Comparison of ENCODE assay signal across 16 cellular contexts in the genomic region with DNA sequence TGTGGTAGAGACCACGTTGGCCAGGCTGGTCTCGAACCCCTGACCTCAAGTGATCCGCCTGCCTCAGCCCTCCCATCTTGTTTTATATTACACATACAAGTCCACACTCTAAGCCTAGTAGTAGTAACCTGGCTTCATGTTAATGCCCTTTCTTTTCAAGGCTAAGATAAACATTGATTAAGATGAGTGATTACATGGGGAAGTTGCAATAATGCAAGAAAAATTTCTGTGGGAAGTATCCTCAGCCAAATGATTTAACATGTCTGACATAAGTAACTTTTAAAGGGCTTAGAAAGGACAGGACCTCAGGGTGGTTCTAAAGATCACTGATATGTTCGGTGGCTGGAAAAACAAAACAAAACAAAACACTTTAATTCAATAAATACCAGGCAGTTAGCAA.
DNase-seq lines count a peak whose midpoint lies in the region; ATAC-seq and TF ChIP-seq lines count a peak whose summit lies in the region.
"Had no signal": no experiment of that assay in that cellular context is flagged by ENCODE, and none has a peak within 500 bp of the region (broad histone marks: within the 10 kb centered on the region; RNA-seq: fewer than 3 reads in every experiment).

No MANE protein-coding gene starts in this region.

- in situ Hi-C loops in IMR-90 (cut with MboI; ENCODE audit: low sequenced_read_pairs) (no loop called here), astrocyte of the cerebellum (cut with HindIII; ENCODE audit: low sequenced_read_pairs) (no loop called here)

- CTCF ChIA-PET in IMR-90 (lab: Yijun Ruan, JAX): interaction anchor here (0.6 kb wide), 1 partner anchor 41 kb away, joined by 4 read pairs; no protein-coding TSS in a partner anchor
- CTCF ChIA-PET in activated CD8-positive, alpha-beta T cell treated with anti-CD3 and anti-CD28 coated beads, Interleukin-2, amount 10 ng/mL, durations not matched to agents 7 days and 5 days (lab: Charles Lee): no interaction called here

- H3K18ac ChIP-seq in IMR-90 (ENCODE audit: low read depth, low read length): no peak overlapping the region

- no peak overlapping the region for H3K56ac ChIP-seq in IMR-90 (ENCODE audit: extremely low read depth, insufficient read depth, low read length)

- no peak overlapping the region for H3K4me3 Mint-ChIP-seq in activated CD8-positive, alpha-beta T cell treated with anti-CD3 and anti-CD28 coated beads, Interleukin-2, amount 10 ng/mL, durations not matched to agents 7 days and 5 days
- H3K4me3 Mint-ChIP-seq: CD4-positive, CD25-positive, alpha-beta regulatory T cell had no signal

- POLR2A ChIA-PET in IMR-90 (lab: Charles Lee; ENCODE audit: unreplicated experiment): no interaction called here
- POLR2A ChIA-PET in activated CD8-positive, alpha-beta T cell treated with anti-CD3 and anti-CD28 coated beads, Interleukin-2, amount 10 ng/mL, durations not matched to agents 7 days and 5 days (lab: Charles Lee): no interaction called here

- TF ChIP-seq POLR2A in IMR-90 (IDR thresholded peaks at IDR 0.05; ENCODE audit: low read depth, low read length) (no peak), esophagus muscularis mucosa (IDR thresholded peaks at IDR 0.05; ENCODE audit: low read depth) (no peak)

- no peaks in the 10 kb centered on the region for H3K9me3 Mint-ChIP-seq in activated CD8-positive, alpha-beta T cell treated with anti-CD3 and anti-CD28 coated beads, Interleukin-2, amount 10 ng/mL, durations not matched to agents 7 days and 5 days (ENCODE audit: insufficient read depth)
- H3K9me3 Mint-ChIP-seq: CD4-positive, CD25-positive, alpha-beta regulatory T cell had no signal

- no peak; the same call in 1 of the 2 replicates for ATAC-seq in IMR-90 (ENCODE audit: low read depth)
- no peak for ATAC-seq in activated CD8-positive, alpha-beta T cell treated with anti-CD3 and anti-CD28 coated beads, Interleukin-2, amount 10 ng/mL, durations not matched to agents 7 days and 5 days

- H4K20me1 ChIP-seq in IMR-90 (ENCODE audit: insufficient read depth, low read length): no peaks in the 10 kb centered on the region

- intact Hi-C loops in IMR-90 (cut with micrococcal nuclease) (no loop called here), esophagus muscularis mucosa (cut with DNase I) (no loop called here)

- no peak overlapping the region for H2AFZ ChIP-seq in IMR-90 (replicated peaks; ENCODE audit: low read length, poor library complexity)

- no peak overlapping the region for H2AK5ac ChIP-seq in IMR-90 (ENCODE audit: low read depth, low read length)

- TF ChIP-seq EP300 in esophagus muscularis mucosa (IDR thresholded peaks at IDR 0.05): no peak

- H3K4me1 ChIP-seq in IMR-90 (ENCODE audit: control insufficient read depth, insufficient read depth, low read length) (no peaks in the 10 kb centered on the region), esophagus muscularis mucosa (no peaks in the 10 kb centered on the region)

- no peak overlapping the region for H2AK9ac ChIP-seq in IMR-90 (replicated peaks; ENCODE audit: low read depth, low read length, poor library complexity)

- H2BK120ac ChIP-seq in IMR-90 (ENCODE audit: low read depth, low read length): no peak overlapping the region

- dilution Hi-C loops in IMR-90 (cut with HindIII; ENCODE audit: low sequenced_read_pairs, unreplicated experiment): no loop called here

- H3K27ac ChIP-seq in IMR-90 (ENCODE audit: insufficient read depth, low read length) (no peak overlapping the region), esophagus muscularis mucosa (replicated peaks in 1 of 4) (no peak overlapping the region)
- H3K27ac ChIP-seq: SJSA1 had no signal

- H3K9me3 ChIP-seq in IMR-90 (ENCODE audit: control insufficient read depth, insufficient read depth, low read length) (no peaks in the 10 kb centered on the region), esophagus muscularis mucosa (no peaks in the 10 kb centered on the region)
- H3K9me3 ChIP-seq: SJSA1 had no signal

- no peak for TF ChIP-seq RAD21 in IMR-90 (IDR thresholded peaks at IDR 0.05; ENCODE audit: low read length)

- no peak overlapping the region for H3K14ac ChIP-seq in IMR-90 (replicated peaks; ENCODE audit: low read depth, low read length)

- no peaks in the 10 kb centered on the region for H3K36me3 ChIP-seq in IMR-90 (ENCODE audit: control insufficient read depth, insufficient read depth, low read length)
- H3K36me3 ChIP-seq in esophagus muscularis mucosa: peaks cover 0 to 5% (median 2%) of the 10 kb centered on the region in 4 donors
- H3K36me3 ChIP-seq: SJSA1 had no signal

- no peak overlapping the region for H3K4me3 ChIP-seq in IMR-90 (ENCODE audit: insufficient read depth, low read depth, low read length)
- H3K4me3 ChIP-seq in astrocyte of the cerebellum (ENCODE audit: low read depth, low read length): no peak overlapping the region
- no peak overlapping the region for H3K4me3 ChIP-seq in fibroblast of villous mesenchyme (ENCODE audit: low read depth, low read length)
- no peak overlapping the region for H3K4me3 ChIP-seq in esophagus muscularis mucosa
- H3K4me3 ChIP-seq: SJSA1 had no signal

- peak; percentile 46 for DNase-seq in EH (ENCODE audit: low read depth)
- peak; percentile 59 for DNase-seq in IMR-90
- peak; percentile 11 for DNase-seq in astrocyte of the cerebellum (ENCODE audit: low read depth)
- DNase-seq in fibroblast of villous mesenchyme (ENCODE audit: low read depth): peak; percentile 46
- DNase-seq in esophagus muscularis mucosa (ENCODE audit: extremely low spot score): no peak
- DNase-seq in activated T-cell treated with anti-CD3 and anti-CD28 coated beads for 4 hours: no peak
- DNase-seq in activated CD8-positive, alpha-beta T cell treated with anti-CD3 and anti-CD28 coated beads, Interleukin-2, amount 10 ng/mL, durations not matched to agents 7 days and 5 days: no peak
- DNase-seq in stimulated activated CD4-positive, alpha-beta T cell treated with anti-CD3 and anti-CD28 coated beads, Interleukin-12 subunit alpha, Interleukin-12 subunit beta, amount 100 ng/mL, for 4 hours: no peak
- DNase-seq: CD4-positive, CD25-positive, alpha-beta regulatory T cell; GOT3; KG1; NCI-H1048; NCI-H1436 treated with DMSO at 0.1 percent for 48 hours; NCI-H2029 treated with DMSO at 0.1 percent for 48 hours; NCI-H510A treated with DMSO at 0.1 percent for 48 hours had no signal

- no peak overlapping the region for H3K23ac ChIP-seq in IMR-90 (ENCODE audit: low read depth, low read length)

- no peak overlapping the region for H3K4me2 ChIP-seq in IMR-90 (ENCODE audit: low read depth, low read length)

- H3K9me1 ChIP-seq in IMR-90 (ENCODE audit: insufficient read depth, low read length): 0 out of 2 replicates have a peak, but pooled peaks cover 3% of the 10 kb centered on the region

- H2BK5ac ChIP-seq in IMR-90 (ENCODE audit: low read depth, low read length, poor library complexity, severe bottlenecking): no peak overlapping the region

- peaks cover 10% of the 10 kb centered on the region for H3K4me1 Mint-ChIP-seq in activated CD8-positive, alpha-beta T cell treated with anti-CD3 and anti-CD28 coated beads, Interleukin-2, amount 10 ng/mL, durations not matched to agents 7 days and 5 days (ENCODE audit: low read depth)

- WGBS in IMR-90 (ENCODE audit: extremely low coverage in 2 of 2, insufficient read length in 1 of 2), 2 experiments: no CpG with 5 or more reads among the region's 4 CpGs
- WGBS in esophagus muscularis mucosa: 86% methylated on average over 4 of the region's 4 CpGs

- no peak overlapping the region for H3K27ac Mint-ChIP-seq in activated CD8-positive, alpha-beta T cell treated with anti-CD3 and anti-CD28 coated beads, Interleukin-2, amount 10 ng/mL, durations not matched to agents 7 days and 5 days

- no peak overlapping the region for H4K5ac ChIP-seq in IMR-90 (ENCODE audit: low read depth, low read length)

- TF ChIP-seq CTCF in IMR-90 (conservative IDR thresholded peaks at IDR 0.05; ENCODE audit: low read depth, low read length): no peak
- no peak for TF ChIP-seq CTCF in astrocyte of the cerebellum (IDR thresholded peaks at IDR 0.05; ENCODE audit: low read depth, low read length, missing control alignments)
- no peak for TF ChIP-seq CTCF in fibroblast of villous mesenchyme (IDR thresholded peaks at IDR 0.05; ENCODE audit: insufficient read depth, low read depth, low read length)
- TF ChIP-seq CTCF in esophagus muscularis mucosa (IDR thresholded peaks at IDR 0.05): no peak

- no peak overlapping the region for H4K8ac ChIP-seq in IMR-90 (ENCODE audit: low read depth in 2 of 2, low read length in 2 of 2)

- 0 out of 4 replicates have a peak, but pooled peaks cover 0 to 3% of the 10 kb centered on the region in 2 experiments for H3K79me1 ChIP-seq in IMR-90 (ENCODE audit: low read depth in 1 of 2, low read length in 2 of 2)

- no peaks in the 10 kb centered on the region for H3K27me3 ChIP-seq in IMR-90 (ENCODE audit: control insufficient read depth, insufficient read depth, low read length)
- no peaks in the 10 kb centered on the region for H3K27me3 ChIP-seq in esophagus muscularis mucosa
- H3K27me3 ChIP-seq: SJSA1 had no signal

- no peak overlapping the region for H4K91ac ChIP-seq in IMR-90 (ENCODE audit: insufficient read depth, low read depth, low read length)

- H3K9ac ChIP-seq in IMR-90 (ENCODE audit: low read depth, low read length): no peak overlapping the region

- peaks cover 2% of the 10 kb centered on the region for H3K36me3 Mint-ChIP-seq in activated CD8-positive, alpha-beta T cell treated with anti-CD3 and anti-CD28 coated beads, Interleukin-2, amount 10 ng/mL, durations not matched to agents 7 days and 5 days (ENCODE audit: low read depth)

- H3K4ac ChIP-seq in IMR-90 (ENCODE audit: low read depth, low read length): no peak overlapping the region

- H2BK15ac ChIP-seq in IMR-90 (ENCODE audit: low read depth, low read length): no peak overlapping the region

- H3K27me3 Mint-ChIP-seq in activated CD8-positive, alpha-beta T cell treated with anti-CD3 and anti-CD28 coated beads, Interleukin-2, amount 10 ng/mL, durations not matched to agents 7 days and 5 days (ENCODE audit: low read depth): no peaks in the 10 kb centered on the region
- H3K27me3 Mint-ChIP-seq: CD4-positive, CD25-positive, alpha-beta regulatory T cell had no signal

- H2BK20ac ChIP-seq in IMR-90 (ENCODE audit: low read depth, low read length): no peak overlapping the region

- no TSS peak for BruUV-seq in IMR-90 (replicated peaks; lab: Mats Ljungman, UMichigan)

TF ChIP-seq in IMR-90, 13 proteins besides CTCF, POLR2A, EP300 and RAD21 (continues in another document):
- TF ChIP-seq RFX5 (IDR thresholded peaks at IDR 0.05; ENCODE audit: low read depth, low read length): no peak
- no peak for TF ChIP-seq MAFK (IDR thresholded peaks at IDR 0.05; ENCODE audit: low read depth, low read length)
- TF ChIP-seq, protein P1, sequence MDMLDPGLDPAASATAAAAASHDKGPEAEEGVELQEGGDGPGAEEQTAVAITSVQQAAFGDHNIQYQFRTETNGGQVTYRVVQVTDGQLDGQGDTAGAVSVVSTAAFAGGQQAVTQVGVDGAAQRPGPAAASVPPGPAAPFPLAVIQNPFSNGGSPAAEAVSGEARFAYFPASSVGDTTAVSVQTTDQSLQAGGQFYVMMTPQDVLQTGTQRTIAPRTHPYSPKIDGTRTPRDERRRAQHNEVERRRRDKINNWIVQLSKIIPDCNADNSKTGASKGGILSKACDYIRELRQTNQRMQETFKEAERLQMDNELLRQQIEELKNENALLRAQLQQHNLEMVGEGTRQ (IDR thresholded peaks at IDR 0.05; ENCODE audit: low read depth, low read length): no peak
- TF ChIP-seq MAZ (IDR thresholded peaks at IDR 0.05; ENCODE audit: borderline replicate concordance, low read depth, low read length): no peak
- TF ChIP-seq SMC3 (IDR thresholded peaks at IDR 0.05; ENCODE audit: low read depth, low read length): no peak

Comparison
In these comparisons a context has a peak if more than half of its experiments do, and no peak if none do; other contexts are left out.
1. DNase-seq: peak in EH (single experiment), IMR-90 (single experiment), astrocyte of the cerebellum (single experiment) and fibroblast of villous mesenchyme (single experiment); none in esophagus muscularis mucosa (single experiment), activated T-cell treated with anti-CD3 and anti-CD28 coated beads for 4 hours (single experiment), activated CD8-positive, alpha-beta T cell treated with anti-CD3 and anti-CD28 coated beads, Interleukin-2, amount 10 ng/mL, durations not matched to agents 7 days and 5 days (single experiment) and stimulated activated CD4-positive, alpha-beta T cell treated with anti-CD3 and anti-CD28 coated beads, Interleukin-12 subunit alpha, Interleukin-12 subunit beta, amount 100 ng/mL, for 4 hours (single experiment).